In genomic region chr2:238573065-238573778, GRCh38 we compare ENCODE assay signal across 9 cellular contexts.
DNase-seq lines count a peak whose midpoint lies in the region; TF ChIP-seq lines count a peak whose summit lies in the region.
"Had no signal": no experiment of that assay in that cellular context is flagged by ENCODE, and none has a peak within 500 bp of the region (broad histone marks: within the 10 kb centered on the region; RNA-seq: fewer than 3 reads in every experiment).

No MANE protein-coding gene starts in this region.

- no peaks in the 10 kb centered on the region for H3K36me3 ChIP-seq in Peyer's patch
- H3K36me3 ChIP-seq in testis (ENCODE audit: low read depth, missing control alignments), result no peaks in the 10 kb centered on the region

- H3K4me1 ChIP-seq in Peyer's patch (no peaks in the 10 kb centered on the region), testis (no peaks in the 10 kb centered on the region)

- peaks cover 6% of the 10 kb centered on the region for H3K27me3 Mint-ChIP-seq in glutamatergic neuron (ENCODE audit: unreplicated experiment)

- no peak overlapping the region for H3K4me3 Mint-ChIP-seq in glutamatergic neuron (ENCODE audit: unreplicated experiment)
- H3K4me3 Mint-ChIP-seq: T-helper 17 cell had no signal

- no peaks in the 10 kb centered on the region for H3K4me1 Mint-ChIP-seq in glutamatergic neuron (ENCODE audit: low read depth, unreplicated experiment)
- H3K4me1 Mint-ChIP-seq: T-helper 17 cell had no signal

- H3K9me3 ChIP-seq in Peyer's patch, result no peaks in the 10 kb centered on the region
- no peaks in the 10 kb centered on the region for H3K9me3 ChIP-seq in testis

- peak in 5 of 6 experiments; percentile 9 to 39 (median 37) for TF ChIP-seq CTCF in Peyer's patch (IDR thresholded peaks at IDR 0.05)
- peak; percentile 69 for TF ChIP-seq CTCF in glutamatergic neuron (IDR thresholded peaks at IDR 0.05; ENCODE audit: partially characterized antibody, unreplicated experiment)
- peak in 2 of 3 experiments; percentile 15 to 27 for TF ChIP-seq CTCF in testis (IDR thresholded peaks at IDR 0.05)

- H3K27ac Mint-ChIP-seq in glutamatergic neuron (ENCODE audit: unreplicated experiment), result no peak overlapping the region
- H3K27ac Mint-ChIP-seq: T-helper 17 cell had no signal

- intact Hi-C loops in testis (cut with DNase I; ENCODE audit: low total_unique reads), result no loop called here

- H3K27me3 ChIP-seq in Peyer's patch, result no peaks in the 10 kb centered on the region
- H3K27me3 ChIP-seq in testis, result no peaks in the 10 kb centered on the region

- TF ChIP-seq POLR2A in Peyer's patch (IDR thresholded peaks at IDR 0.05) (no peak), testis (IDR thresholded peaks at IDR 0.05) (no peak)

- 85 to 96% methylated on average over 3 to 9 of the region's 9 CpGs for WGBS in testis, 2 donors

- H3K36me3 Mint-ChIP-seq in glutamatergic neuron (ENCODE audit: unreplicated experiment), result no peaks in the 10 kb centered on the region

- H3K27ac ChIP-seq in Peyer's patch (no peak overlapping the region), testis (no peak overlapping the region)

- H3K4me3 ChIP-seq in Peyer's patch (no peak overlapping the region), testis (no peak overlapping the region)

- peak; percentile 43 for DNase-seq in activated CD4-positive, alpha-beta T cell treated with anti-CD3 and anti-CD28 coated beads for 48 hours
- no peak for DNase-seq in activated CD4-positive, alpha-beta T cell treated with anti-CD3 and anti-CD28 coated beads for 1 hour
- DNase-seq in Peyer's patch (no peak), glutamatergic neuron (no peak), testis (no peak), NCI-H187 (lab: John Stamatoyannopoulos, UW) (no peak), H4 (ENCODE audit: low spot score) (no peak), NCI-H2081 (lab: John Stamatoyannopoulos, UW) (no peak)

- no peaks in the 10 kb centered on the region for H3K9me3 Mint-ChIP-seq in glutamatergic neuron (ENCODE audit: unreplicated experiment)
